ENCODE assay signal across 12 cellular contexts in the genomic region with DNA sequence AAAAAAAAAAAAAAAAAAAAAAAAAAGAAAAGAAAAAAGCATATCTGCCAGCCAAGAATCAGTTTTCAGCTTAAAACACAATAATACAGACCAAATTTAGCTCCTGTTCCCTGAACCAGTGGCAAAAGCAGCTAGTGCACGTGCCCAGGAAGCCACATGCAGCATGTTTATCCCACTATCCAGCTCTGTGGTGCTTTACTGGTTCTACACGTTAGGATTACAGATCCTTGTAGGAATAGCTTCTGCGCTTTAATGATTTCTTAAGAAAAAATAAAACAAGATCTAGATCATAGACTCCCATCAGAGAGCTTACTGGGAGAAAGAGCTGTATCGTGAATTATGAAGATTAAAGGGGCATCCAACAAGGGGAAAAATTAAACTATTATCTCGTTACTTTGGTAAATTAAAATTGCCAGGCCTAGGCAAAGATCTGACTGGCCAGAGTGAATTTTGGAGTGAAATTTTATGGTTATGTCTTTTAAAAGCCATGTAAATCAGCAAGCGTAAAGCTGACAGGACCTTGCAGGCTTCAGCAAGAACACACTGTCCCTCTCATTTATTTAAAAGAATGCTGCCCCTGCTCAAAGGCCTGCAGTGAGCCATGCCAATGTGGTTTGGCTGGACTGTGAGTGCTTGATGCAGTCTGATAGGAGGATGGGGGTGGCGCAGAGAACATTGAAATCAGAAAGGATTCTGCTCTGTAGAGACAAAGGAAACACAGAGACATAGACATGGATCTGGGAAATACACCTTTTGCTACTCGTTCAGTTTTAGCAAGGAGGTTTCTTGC.
DNase-seq lines count a peak whose midpoint lies in the region; ATAC-seq, FAIRE-seq and TF ChIP-seq lines count a peak whose summit lies in the region.
"Had no signal": no experiment of that assay in that cellular context is flagged by ENCODE, and none has a peak within 500 bp of the region (broad histone marks: within the 10 kb centered on the region; RNA-seq: fewer than 3 reads in every experiment).

No MANE protein-coding gene starts in this region.

- H3K36me3 Mint-ChIP-seq in T-cell = no peaks in the 10 kb centered on the region

- no peaks in the 10 kb centered on the region for H3K4me1 Mint-ChIP-seq in T-cell

- H3K27me3 ChIP-seq in vagina = no peaks in the 10 kb centered on the region

- POLR2A ChIA-PET in T-cell (lab: Charles Lee) = no interaction called here

- peak overlapping the region in 1 of 2 donors; percentile 17 for H3K4me3 ChIP-seq in vagina
- H3K4me3 ChIP-seq: mucosa of descending colon had no signal

- no peaks in the 10 kb centered on the region for H3K9me3 Mint-ChIP-seq in T-cell
- H3K9me3 Mint-ChIP-seq: stimulated activated naive CD8-positive, alpha-beta T cell treated with anti-CD3 and anti-CD28 coated beads, Interleukin-15, Interleukin-2, amounts not matched to agents 100 ng/mL and 50 ng/mL, for 24 hours had no signal

- H3K27ac Mint-ChIP-seq in T-cell = no peak overlapping the region
- H3K27ac Mint-ChIP-seq: stimulated activated naive CD8-positive, alpha-beta T cell treated with anti-CD3 and anti-CD28 coated beads, Interleukin-15, Interleukin-2, amounts not matched to agents 100 ng/mL and 50 ng/mL, for 24 hours had no signal

- H3K36me3 ChIP-seq in vagina = no peaks in the 10 kb centered on the region

- no peak for TF ChIP-seq CTCF in vagina (IDR thresholded peaks at IDR 0.05)

- ATAC-seq in left ventricle myocardium superior (peak; percentile 99), T-cell (replicated peaks in 1 of 4) (no peak), HG03521 (IDR thresholded peaks at IDR 0.05; ENCODE audit: unreplicated experiment) (no peak)
- ATAC-seq: mucosa of descending colon had no signal

- CTCF ChIA-PET in T-cell (lab: Charles Lee) = no interaction called here

- peaks cover 2 to 4% of the 10 kb centered on the region in 2 donors for H3K27me3 Mint-ChIP-seq in T-cell

- intact Hi-C loops in left ventricle myocardium superior (cut with micrococcal nuclease) = no loop called here
- intact Hi-C loops in vagina (cut with DNase I) = no loop called here

- H3K27ac ChIP-seq in caudate nucleus (ENCODE audit: low read depth, low read length) (peak overlapping the region; percentile 99), vagina (peak overlapping the region; percentile 65)

- peaks cover 46% of the 10 kb centered on the region for H3K4me1 ChIP-seq in vagina

- FAIRE-seq in GM12891 (lab: Jason Lieb, UNC) = no peak

- DNase-seq in caudate nucleus (lab: John Stamatoyannopoulos, UW) (peak in 58 of 61 donors; percentile 22 to 95 (median 75)), left ventricle myocardium superior (peak; percentile 71), pons (ENCODE audit: low spot score) (peak; percentile 97), vagina (ENCODE audit: extremely low spot score in 2 of 2) (no peak), T-cell (no peak), GM12891 (ENCODE audit: insufficient read length, low spot score) (no peak)
- DNase-seq: activated naive CD4-positive, alpha-beta T cell treated with anti-CD3 and anti-CD28 coated beads, Interleukin-2, amount 50 U/mL, for 16 hours; Caco-2; mucosa of descending colon; NCI-H2171 treated with DMSO at 0.1 percent for 48 hours had no signal

- no peaks in the 10 kb centered on the region for H3K9me3 ChIP-seq in vagina
- H3K9me3 ChIP-seq: Caco-2, mucosa of descending colon had no signal

- TF ChIP-seq POLR2A in vagina (IDR thresholded peaks at IDR 0.05) (no peak), GM12891 (IDR thresholded peaks at IDR 0.05; ENCODE audit: low read depth, low read length) (no peak)

- H3K4me3 Mint-ChIP-seq in T-cell = no peak overlapping the region
- H3K4me3 Mint-ChIP-seq: stimulated activated naive CD8-positive, alpha-beta T cell treated with anti-CD3 and anti-CD28 coated beads, Interleukin-15, Interleukin-2, amounts not matched to agents 100 ng/mL and 50 ng/mL, for 24 hours had no signal

TF ChIP-seq in GM12891, 5 proteins besides CTCF, POLR2A, EP300 and RAD21:
- TF ChIP-seq TAF1 (IDR thresholded peaks at IDR 0.05; ENCODE audit: low read depth, low read length) (no peak), PAX5 (IDR thresholded peaks at IDR 0.05; ENCODE audit: insufficient read depth, low read length, severe bottlenecking) (no peak), POLR2AphosphoS5 (IDR thresholded peaks at IDR 0.05; ENCODE audit: low read depth, low read length) (no peak), SPI1 (IDR thresholded peaks at IDR 0.05; ENCODE audit: low read depth, low read length) (no peak), POU2F2 (IDR thresholded peaks at IDR 0.05; ENCODE audit: low read depth, low read length) (no peak)

Comparison
In these comparisons a context has a peak if more than half of its experiments do, and no peak if none do; other contexts are left out.
1. DNase-seq: peak in caudate nucleus (58 of 61), left ventricle myocardium superior (single experiment) and pons (single experiment); none in vagina (0 of 2), T-cell (0 of 34) and GM12891 (single experiment).